8 cellular contexts compared by ENCODE assay signal in genomic region chr1:8816306-8816705, GRCh38. TPM values are rescaled to one million over a fixed set of nuclear protein-coding genes. Genes with fewer than 3 reads are reported as not detected.
DNase-seq lines count a peak whose midpoint lies in the region; ATAC-seq and TF ChIP-seq lines count a peak whose summit lies in the region.

No MANE protein-coding gene starts in this region.

- H3K36me3 ChIP-seq in ACC112 (ENCODE audit: insufficient read depth, low read length) (no peaks in the 10 kb centered on the region), subcutaneous abdominal adipose tissue (ENCODE audit: control insufficient read depth in 5 of 5, insufficient read depth in 5 of 5, low read length in 5 of 5) (no peaks in the 10 kb centered on the region)

- H3K9me3 Mint-ChIP-seq in H9, result no peaks in the 10 kb centered on the region; a peak in 1 of 5 replicates
- H3K9me3 Mint-ChIP-seq in activated naive CD8-positive, alpha-beta T cell treated with anti-CD3 and anti-CD28 coated beads, Interleukin-2, amount 50 U/mL, for 24 hours, result no peaks in the 10 kb centered on the region

- WGBS in H9 (ENCODE audit: extremely low coverage, insufficient read length, low lambda C conversion rate), result no CpG with 5 or more reads among the region's 2 CpGs

- H3K4me2 ChIP-seq in H9 (ENCODE audit: insufficient read depth, insufficient read length, low read length), result peak overlapping the region; percentile 74

- DNase-seq in H9 (no peak), islet precursor cell (peak; percentile 26), MV-4-11 (lab: John Stamatoyannopoulos, UW) (no peak), GM19238 (ENCODE audit: insufficient read length, low spot score) (no peak), left colon (no peak)
- no peak for DNase-seq in activated naive CD8-positive, alpha-beta T cell treated with anti-CD3 and anti-CD28 coated beads, Interleukin-2, amount 50 U/mL, for 24 hours

- H3K4me1 ChIP-seq in ACC112 (ENCODE audit: control insufficient read depth, insufficient read depth, low read length, unreplicated experiment) (peaks cover 12% of the 10 kb centered on the region), H9 (ENCODE audit: insufficient read depth, low read length) (peaks cover 10% of the 10 kb centered on the region; the same call in 1 of the 2 replicates), subcutaneous abdominal adipose tissue (ENCODE audit: control insufficient read depth in 5 of 5, insufficient read depth in 5 of 5, low read length in 5 of 5) (peaks cover 0 to 48% (median 31%) of the 10 kb centered on the region in 5 donors)

- no peak overlapping the region for H4K5ac ChIP-seq in H9 (ENCODE audit: insufficient read length, low read depth, low read length)

- H3K4me3 ChIP-seq in ACC112 (ENCODE audit: low read depth, low read length) (peak overlapping the region; percentile 96), subcutaneous abdominal adipose tissue (ENCODE audit: low read depth in 1 of 5, low read length in 5 of 5) (peak overlapping the region; percentile 87 to 91 (median 88))

- H3K79me2 ChIP-seq in ACC112 (ENCODE audit: control insufficient read depth, insufficient read depth, low read length, unreplicated experiment) (peaks cover 33% of the 10 kb centered on the region), H9 (ENCODE audit: insufficient read depth, low read length) (peaks cover 23% of the 10 kb centered on the region; the same call in 1 of the 2 replicates)

- H2AFZ ChIP-seq in ACC112 (ENCODE audit: low read length, unreplicated experiment) (peak overlapping the region; percentile 79), H9 (ENCODE audit: low read length) (no peak overlapping the region)

- no peaks in the 10 kb centered on the region for H4K20me1 ChIP-seq in H9 (ENCODE audit: control insufficient read depth, insufficient read depth, insufficient read length)

- no peak overlapping the region for H4K91ac ChIP-seq in H9 (ENCODE audit: insufficient read length, low read depth, low read length)

- peak overlapping the region; percentile 81 for H3K9ac ChIP-seq in H9 (ENCODE audit: extremely low read depth, insufficient read length, low read length)
- H3K9ac ChIP-seq in subcutaneous abdominal adipose tissue (ENCODE audit: low read length in 5 of 5), result peak overlapping the region in 4 of 5 donors; percentile 91 to 97 (median 94)

- H3K23ac ChIP-seq in H9 (ENCODE audit: insufficient read length, low read depth, low read length), result no peak overlapping the region

- peaks cover 2% of the 10 kb centered on the region for H3K79me1 ChIP-seq in H9 (ENCODE audit: insufficient read depth, low read depth, low read length, poor library complexity, severe bottlenecking)

- peaks cover 39 to 41% of the 10 kb centered on the region in 2 experiments for H3K4me1 Mint-ChIP-seq in H9
- H3K4me1 Mint-ChIP-seq in activated naive CD8-positive, alpha-beta T cell treated with anti-CD3 and anti-CD28 coated beads, Interleukin-2, amount 50 U/mL, for 24 hours, result peaks cover 51% of the 10 kb centered on the region

- no peak overlapping the region for H2BK120ac ChIP-seq in H9 (ENCODE audit: low read depth, low read length, poor library complexity, severe bottlenecking)

- intact Hi-C loops in left colon (cut with DNase I, micrococcal nuclease), result no loop called here

- H3K18ac ChIP-seq in H9 (ENCODE audit: insufficient read length, low read depth, low read length), result no peak overlapping the region

- no peaks in the 10 kb centered on the region for H3K27me3 Mint-ChIP-seq in H9 (ENCODE audit: low read depth)
- H3K27me3 Mint-ChIP-seq in activated naive CD8-positive, alpha-beta T cell treated with anti-CD3 and anti-CD28 coated beads, Interleukin-2, amount 50 U/mL, for 24 hours, result no peaks in the 10 kb centered on the region

- H3K9me3 ChIP-seq in H9 (ENCODE audit: control insufficient read depth, low read depth, low read length), result no peaks in the 10 kb centered on the region
- no peaks in the 10 kb centered on the region for H3K9me3 ChIP-seq in subcutaneous abdominal adipose tissue (ENCODE audit: control insufficient read depth in 5 of 5, low read length in 5 of 5)

- no peak overlapping the region for H3K56ac ChIP-seq in H9 (ENCODE audit: insufficient read length, low read depth, low read length)

- peak overlapping the region; percentile 88 to 93 for H3K4me3 Mint-ChIP-seq in H9
- peak overlapping the region; percentile 92 for H3K4me3 Mint-ChIP-seq in activated naive CD8-positive, alpha-beta T cell treated with anti-CD3 and anti-CD28 coated beads, Interleukin-2, amount 50 U/mL, for 24 hours

- H2BK12ac ChIP-seq in H9 (ENCODE audit: insufficient read length, low read depth, low read length), result no peak overlapping the region

- H2BK5ac ChIP-seq in H9 (ENCODE audit: insufficient read length, low read length), result no peak overlapping the region

- H3K27ac Mint-ChIP-seq in H9, result peak overlapping the region in 2 of 3 experiments; percentile 52 to 99; a peak in 3 of 7 replicates
- peak overlapping the region; percentile 92 for H3K27ac Mint-ChIP-seq in activated naive CD8-positive, alpha-beta T cell treated with anti-CD3 and anti-CD28 coated beads, Interleukin-2, amount 50 U/mL, for 24 hours

- no peak overlapping the region for H3K4ac ChIP-seq in H9 (ENCODE audit: low read depth, low read length)

- no peak overlapping the region for H3T11ph ChIP-seq in H9 (ENCODE audit: low read length)

- TF ChIP-seq CTCF in H9 (conservative IDR thresholded peaks at IDR 0.05), result no peak

- H4K8ac ChIP-seq in H9 (replicated peaks; ENCODE audit: insufficient read length, low read depth, low read length), result no peak overlapping the region

- H3K14ac ChIP-seq in H9 (ENCODE audit: insufficient read depth, low read length), result no peak overlapping the region

- peaks cover 4% of the 10 kb centered on the region for H3K23me2 ChIP-seq in H9 (ENCODE audit: insufficient read length, low read depth, low read length, poor library complexity, severe bottlenecking)

- H3K27ac ChIP-seq in ACC112 (ENCODE audit: low read depth, low read length) (peak overlapping the region; percentile 69), H9 (ENCODE audit: insufficient read length, low read depth, low read length) (no peak overlapping the region), subcutaneous abdominal adipose tissue (ENCODE audit: low read depth, low read length) (peak overlapping the region; percentile 92)

- no peaks in the 10 kb centered on the region for H3K36me3 Mint-ChIP-seq in H9 (ENCODE audit: insufficient read depth in 1 of 3, low read depth in 3 of 3)
- no peaks in the 10 kb centered on the region for H3K36me3 Mint-ChIP-seq in activated naive CD8-positive, alpha-beta T cell treated with anti-CD3 and anti-CD28 coated beads, Interleukin-2, amount 50 U/mL, for 24 hours (ENCODE audit: low read depth)

- no peak overlapping the region for H2BK15ac ChIP-seq in H9 (ENCODE audit: low read depth, low read length)

- H3K27me3 ChIP-seq in ACC112 (ENCODE audit: insufficient read depth, low read length), result no peaks in the 10 kb centered on the region
- H3K27me3 ChIP-seq in H9 (ENCODE audit: insufficient read depth, low read length), result no peaks in the 10 kb centered on the region
- no peaks in the 10 kb centered on the region for H3K27me3 ChIP-seq in subcutaneous abdominal adipose tissue (ENCODE audit: control insufficient read depth in 5 of 5, insufficient read depth in 4 of 5, low read length in 5 of 5)

- no peak overlapping the region for H2AK5ac ChIP-seq in H9 (ENCODE audit: insufficient read length, low read length)

- no peak for ATAC-seq in activated naive CD8-positive, alpha-beta T cell treated with anti-CD3 and anti-CD28 coated beads, Interleukin-2, amount 50 U/mL, for 24 hours
- ATAC-seq in left colon, result no peak

- H2BK20ac ChIP-seq in H9 (ENCODE audit: low read depth, low read length, poor library complexity, severe bottlenecking), result no peak overlapping the region

RNA-seq across cellular contexts. Expression of gene RERE, which starts 1.1 kb away (rescaled TPM):
- 92.7 and 103 TPM in 2 replicates for total RNA-seq in H9 (2021)
- total RNA-seq in left colon, result 100 to 1,000 TPM in 1 of 2 donors, 10 to 100 TPM in 1; 95.0 to 102 TPM
